8 cellular contexts compared by ENCODE assay signal in genomic region chr6:116971959-116972358, GRCh38.
A peak's percentile ranks its signal among the peaks of the same experiment; 100 is the strongest.
DNase-seq lines count a peak whose midpoint lies in the region; ATAC-seq and TF ChIP-seq lines count a peak whose summit lies in the region.

No MANE protein-coding gene starts in this region.

- no peaks in the 10 kb centered on the region for H4K20me1 ChIP-seq in OCI-LY1 (ENCODE audit: insufficient read depth, low read length)

- H3K79me2 ChIP-seq in OCI-LY1 (ENCODE audit: insufficient read depth, low read length) (no peaks in the 10 kb centered on the region; the same call in 1 of the 2 replicates), trophoblast cell (ENCODE audit: control insufficient read depth, insufficient read depth, low read length, poor library complexity) (no peaks in the 10 kb centered on the region)

- H3K27me3 Mint-ChIP-seq in endothelial cell (ENCODE audit: unreplicated experiment) = peaks cover 4% of the 10 kb centered on the region

- no peaks in the 10 kb centered on the region for H3K36me3 Mint-ChIP-seq in endothelial cell (ENCODE audit: low read depth, unreplicated experiment)

- no peak overlapping the region for H2BK5ac ChIP-seq in trophoblast cell (ENCODE audit: low read depth, low read length, poor library complexity)

- H2BK120ac ChIP-seq in trophoblast cell (ENCODE audit: insufficient read depth, low read length, poor library complexity) = no peak overlapping the region

- H2BK12ac ChIP-seq in trophoblast cell (ENCODE audit: low read length) = no peak overlapping the region

- H3K9me3 Mint-ChIP-seq in endothelial cell (ENCODE audit: unreplicated experiment) = no peaks in the 10 kb centered on the region

- no peak overlapping the region for H3K27ac Mint-ChIP-seq in endothelial cell (ENCODE audit: unreplicated experiment)

- H3K4me3 ChIP-seq in OCI-LY1 (ENCODE audit: low read depth, low read length, poor library complexity, severe bottlenecking) (no peak overlapping the region), trophoblast cell (ENCODE audit: low read depth, low read length) (no peak overlapping the region)

- no peak overlapping the region for H3K4ac ChIP-seq in trophoblast cell (ENCODE audit: low read depth, low read length)

- no peak overlapping the region for H2AK5ac ChIP-seq in trophoblast cell (ENCODE audit: low read length)

- H3K36me3 ChIP-seq in OCI-LY1 (ENCODE audit: insufficient read depth, low read length) (no peaks in the 10 kb centered on the region), trophoblast cell (ENCODE audit: control insufficient read depth in 1 of 2, insufficient read depth in 2 of 2, low read length in 2 of 2) (no peaks in the 10 kb centered on the region)

- no peak overlapping the region for H3K27ac ChIP-seq in OCI-LY1 (ENCODE audit: low read depth, low read length, poor library complexity, severe bottlenecking)
- no peak overlapping the region for H3K27ac ChIP-seq in trophoblast cell (ENCODE audit: low read depth, low read length)

- H2AFZ ChIP-seq in OCI-LY1 (ENCODE audit: low read length) (no peak overlapping the region), trophoblast cell (ENCODE audit: insufficient read depth, low read length, poor library complexity) (no peak overlapping the region)

- no peak overlapping the region for H4K8ac ChIP-seq in trophoblast cell (ENCODE audit: low read depth, low read length)

- no peaks in the 10 kb centered on the region for H3K4me1 Mint-ChIP-seq in endothelial cell (ENCODE audit: unreplicated experiment)

- no peaks in the 10 kb centered on the region for H3F3A ChIP-seq in OCI-LY1 (ENCODE audit: insufficient read depth, low read length)

- no peak overlapping the region for H4K91ac ChIP-seq in trophoblast cell (ENCODE audit: low read depth, low read length)

- H3K23ac ChIP-seq in trophoblast cell (ENCODE audit: low read length) = no peak overlapping the region

- TF ChIP-seq CTCF in OCI-LY1 (IDR thresholded peaks at IDR 0.05; ENCODE audit: low read length) (peak; percentile 57; the same call in 1 of the 2 replicates), endothelial cell (IDR thresholded peaks at IDR 0.05; ENCODE audit: unreplicated experiment) (peak; percentile 82)

- ATAC-seq in GM19468 (IDR thresholded peaks at IDR 0.05; ENCODE audit: extremely low read depth, unreplicated experiment) = peak; percentile 67
- no peak for ATAC-seq in HG03045 (IDR thresholded peaks at IDR 0.05; ENCODE audit: unreplicated experiment)

- no peaks in the 10 kb centered on the region for H3K27me3 ChIP-seq in OCI-LY1 (ENCODE audit: insufficient read depth, low read length)
- H3K27me3 ChIP-seq in trophoblast cell (ENCODE audit: insufficient read depth, low read length) = no peaks in the 10 kb centered on the region

- no peak overlapping the region for H3K4me3 Mint-ChIP-seq in endothelial cell (ENCODE audit: unreplicated experiment)

- no peak overlapping the region for H4K12ac ChIP-seq in trophoblast cell (ENCODE audit: low read depth, low read length)

- H3K9ac ChIP-seq in OCI-LY1 (ENCODE audit: low read length) = no peak overlapping the region
- no peak overlapping the region for H3K9ac ChIP-seq in trophoblast cell (ENCODE audit: low read length)

- no peak overlapping the region for H3K18ac ChIP-seq in trophoblast cell (ENCODE audit: low read length)

- H3K9me3 ChIP-seq in OCI-LY1 (ENCODE audit: low read length) (no peaks in the 10 kb centered on the region), trophoblast cell (ENCODE audit: insufficient read depth, low read depth, low read length) (no peaks in the 10 kb centered on the region)

- H3K14ac ChIP-seq in trophoblast cell (ENCODE audit: low read length) = no peak overlapping the region

- H3K4me1 ChIP-seq in OCI-LY1 (ENCODE audit: insufficient read depth, low read length, severe bottlenecking) = no peaks in the 10 kb centered on the region
- H3K4me1 ChIP-seq in trophoblast cell (ENCODE audit: control insufficient read depth in 1 of 2, insufficient read depth in 2 of 2, low read length in 2 of 2) = no peaks in the 10 kb centered on the region

- no peaks in the 10 kb centered on the region for H3K79me1 ChIP-seq in trophoblast cell (ENCODE audit: low read length)

- peak; percentile 21 for DNase-seq in NCI-H510A treated with DMSO at 0.1 percent for 48 hours (lab: John Stamatoyannopoulos, UW)
- DNase-seq in NCI-H510A (lab: John Stamatoyannopoulos, UW) = no peak
- DNase-seq in HK-2 (ENCODE audit: unreplicated experiment) = peak; percentile 9
- peak; percentile 40 for DNase-seq in endothelial cell (ENCODE audit: low spot score)
- peak; percentile 33 to 81 for DNase-seq in trophoblast cell

- WGBS in trophoblast cell (ENCODE audit: extremely low coverage, insufficient coverage, insufficient read length) = no CpG with 5 or more reads among the region's 1 CpG

- H3K9me2 ChIP-seq in OCI-LY1 (ENCODE audit: low read depth, low read length) = no peaks in the 10 kb centered on the region

- no peak overlapping the region for H3K4me2 ChIP-seq in OCI-LY1 (ENCODE audit: low read length)
- no peak overlapping the region for H3K4me2 ChIP-seq in trophoblast cell (ENCODE audit: low read length)
